In the genomic region with DNA sequence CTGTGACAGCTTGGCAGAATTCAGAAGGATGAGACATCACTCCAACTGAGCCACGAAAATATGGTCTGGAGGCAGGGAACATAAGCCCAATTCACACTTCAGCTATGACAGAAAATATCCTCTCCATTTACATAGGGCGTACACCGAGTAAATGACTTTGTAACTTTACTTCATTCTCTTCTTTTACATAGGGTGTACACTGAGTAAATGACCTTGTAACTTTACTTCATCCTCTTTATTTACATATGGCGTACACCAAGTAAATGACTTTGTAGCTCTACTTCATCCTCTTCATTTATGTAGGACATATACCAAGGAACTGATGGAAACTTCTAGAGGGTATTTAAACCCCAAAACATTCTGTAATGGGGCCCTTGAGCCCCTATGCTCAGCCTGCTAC, we compare ENCODE assay signal across 28 cellular contexts.
"Had no signal": no experiment of that assay in that cellular context is flagged by ENCODE, and none has a peak within 500 bp of the region (broad histone marks: within the 10 kb centered on the region; RNA-seq: fewer than 3 reads in every experiment).

No MANE protein-coding gene starts in this region.

- H3K4me1 Mint-ChIP-seq: naive thymus-derived CD8-positive, alpha-beta T cell; nephron; stimulated activated effector memory CD8-positive, alpha-beta T cell treated with anti-CD3 and anti-CD28 coated beads, Interleukin-12 subunit alpha, Interleukin-12 subunit beta, amount 100 ng/mL, for 72 hours had no signal

- H3K4me1 ChIP-seq: pancreas, suprapubic skin, tibial artery, uterus had no signal

- H3K9me3 ChIP-seq: left lung, pancreas, prostate gland, sigmoid colon, spleen, suprapubic skin, thoracic aorta, tibial artery, uterus had no signal

- H3K36me3 Mint-ChIP-seq: mesothelial cell of epicardium; stimulated activated effector memory CD8-positive, alpha-beta T cell treated with anti-CD3 and anti-CD28 coated beads, Interleukin-12 subunit alpha, Interleukin-12 subunit beta, amount 100 ng/mL, for 72 hours; type B pancreatic cell had no signal

- H3K4me3 ChIP-seq: left lung, lung, pancreas, prostate gland, sigmoid colon, spleen, suprapubic skin, thoracic aorta, tibial artery, uterus had no signal

- H3K9me3 Mint-ChIP-seq: mesothelial cell of epicardium; nephron; neural crest cell; stimulated activated effector memory CD8-positive, alpha-beta T cell treated with anti-CD3 and anti-CD28 coated beads, Interleukin-12 subunit alpha, Interleukin-12 subunit beta, amount 100 ng/mL, for 72 hours; stimulated activated naive CD8-positive, alpha-beta T cell treated with anti-CD3 and anti-CD28 coated beads, Interleukin-15, Interleukin-2, amounts not matched to agents 100 ng/mL and 50 ng/mL, for 24 hours; type B pancreatic cell had no signal

- H3K27ac Mint-ChIP-seq: mesothelial cell of epicardium; naive thymus-derived CD8-positive, alpha-beta T cell; nephron; stimulated activated effector memory CD8-positive, alpha-beta T cell treated with anti-CD3 and anti-CD28 coated beads, Interleukin-12 subunit alpha, Interleukin-12 subunit beta, amount 100 ng/mL, for 72 hours; stimulated activated naive CD8-positive, alpha-beta T cell treated with anti-CD3 and anti-CD28 coated beads, Interleukin-15, Interleukin-2, amounts not matched to agents 100 ng/mL and 50 ng/mL, for 24 hours; type B pancreatic cell had no signal

- H3K4me3 Mint-ChIP-seq: mesothelial cell of epicardium; naive thymus-derived CD8-positive, alpha-beta T cell; nephron; neural crest cell; stimulated activated effector memory CD8-positive, alpha-beta T cell treated with anti-CD3 and anti-CD28 coated beads, Interleukin-12 subunit alpha, Interleukin-12 subunit beta, amount 100 ng/mL, for 72 hours; stimulated activated naive CD8-positive, alpha-beta T cell treated with anti-CD3 and anti-CD28 coated beads, Interleukin-15, Interleukin-2, amounts not matched to agents 100 ng/mL and 50 ng/mL, for 24 hours; type B pancreatic cell had no signal

- ATAC-seq: left cardiac atrium; left lung; naive thymus-derived CD8-positive, alpha-beta T cell; pancreas; right cardiac atrium; stimulated activated effector memory CD8-positive, alpha-beta T cell treated with anti-CD3 and anti-CD28 coated beads, Interleukin-12 subunit alpha, Interleukin-12 subunit beta, amount 100 ng/mL, for 72 hours had no signal

- H3K27ac ChIP-seq: left lung, pancreas, prostate gland, sigmoid colon, spleen, suprapubic skin, thoracic aorta, tibial artery, uterus had no signal

- H3K36me3 ChIP-seq: left lung, pancreas, prostate gland, sigmoid colon, spleen, suprapubic skin, thoracic aorta, tibial artery, uterus had no signal

- H3K27me3 ChIP-seq: left lung, pancreas, sigmoid colon, spleen, suprapubic skin, uterus had no signal

- DNase-seq: hippocampal formation; kidney glomerular epithelial cell; left cardiac atrium; mesendoderm; naive thymus-derived CD8-positive, alpha-beta T cell; nucleus accumbens; pancreas; posterior cingulate gyrus; retina; right cardiac atrium; sigmoid colon; small intestine; spleen; stimulated activated CD4-positive, alpha-beta T cell treated with anti-CD3 and anti-CD28 coated beads, Interleukin-4, amount 100 ng/mL, for 24 hours; stimulated activated naive CD4-positive, alpha-beta T cell; tibial artery; uterus had no signal
